ENCODE assay signal across 20 cellular contexts in genomic region chr7:135659159-135659837, GRCh38. TPM values are rescaled to one million over a fixed set of nuclear protein-coding genes. Genes with fewer than 3 reads are reported as not detected.
DNase-seq lines count a peak whose midpoint lies in the region; FAIRE-seq and TF ChIP-seq lines count a peak whose summit lies in the region.
"Had no signal": no experiment of that assay in that cellular context is flagged by ENCODE, and none has a peak within 500 bp of the region (broad histone marks: within the 10 kb centered on the region; RNA-seq: fewer than 3 reads in every experiment).

No MANE protein-coding gene starts in this region.

- H2BK120ac ChIP-seq in H1 (replicated peaks; ENCODE audit: low read depth, low read length), result no peak overlapping the region

- TF ChIP-seq RAD21 in H1 (IDR thresholded peaks at IDR 0.05 in 1 of 2, conservative IDR thresholded peaks at IDR 0.05 in 1 of 2; ENCODE audit: low read depth in 2 of 2, low read length in 2 of 2), result no peak

- peaks cover 21% of the 10 kb centered on the region for H3F3A ChIP-seq in PC-9 (ENCODE audit: insufficient read depth, low read depth)

- no peaks in the 10 kb centered on the region for H4K20me1 ChIP-seq in H1 (replicated peaks in 1 of 2; ENCODE audit: control insufficient read depth in 1 of 2, insufficient read depth in 2 of 2, low read length in 2 of 2)
- H4K20me1 ChIP-seq in osteoblast (ENCODE audit: insufficient read depth, low read length), result no peaks in the 10 kb centered on the region
- H4K20me1 ChIP-seq in PC-9 (ENCODE audit: insufficient read depth), result 0 out of 2 replicates have a peak, but pooled peaks cover under 1% of the 10 kb centered on the region

- no peak overlapping the region for H2AK5ac ChIP-seq in H1 (ENCODE audit: low read depth, low read length)

- FAIRE-seq in H1 (lab: Jason Lieb, UNC), result no peak
- FAIRE-seq: HTR-8/SVneo had no signal

- H3K14ac ChIP-seq in H1 (ENCODE audit: insufficient read length), result no peak overlapping the region

- H3K4me3 ChIP-seq in H1 (ENCODE audit: extremely low read depth in 1 of 4, insufficient read depth in 2 of 4, low read depth in 3 of 4, low read length in 4 of 4) (no peak overlapping the region), osteoblast (ENCODE audit: insufficient read depth, low read length) (no peak overlapping the region), A673 (ENCODE audit: low read depth, low read length, poor library complexity, severe bottlenecking) (no peak overlapping the region), PC-9 (no peak overlapping the region)
- H3K4me3 ChIP-seq: gastrocnemius medialis, neural progenitor cell, right atrium auricular region had no signal

- no peak overlapping the region for H2BK5ac ChIP-seq in H1 (ENCODE audit: low read depth, low read length)

- H3K27ac ChIP-seq in H1 (ENCODE audit: low read depth, low read length), result no peak overlapping the region
- H3K27ac ChIP-seq in osteoblast (ENCODE audit: low read depth, low read length), result no peak overlapping the region
- no peak overlapping the region for H3K27ac ChIP-seq in A673 (ENCODE audit: low read depth, low read length, poor library complexity, severe bottlenecking)
- H3K27ac ChIP-seq in PC-9, result no peak overlapping the region
- H3K27ac ChIP-seq: gastrocnemius medialis, neural progenitor cell, right atrium auricular region had no signal

- H2BK15ac ChIP-seq in H1 (ENCODE audit: low read length), result no peak overlapping the region

- no peaks in the 10 kb centered on the region for H3K9me2 ChIP-seq in PC-9 (ENCODE audit: insufficient read depth)

- no peak overlapping the region for H3K4ac ChIP-seq in H1 (replicated peaks; ENCODE audit: insufficient read length, low read depth, low read length)

- no peak for TF ChIP-seq POLR2A in H1 (IDR thresholded peaks at IDR 0.05; ENCODE audit: control extremely low read depth in 1 of 2, low read depth in 2 of 2, low read length in 2 of 2)

- H3K9me3 ChIP-seq in H1 (ENCODE audit: insufficient read depth in 2 of 2, low read depth in 1 of 2, low read length in 1 of 2), result no peaks in the 10 kb centered on the region
- no peaks in the 10 kb centered on the region for H3K9me3 ChIP-seq in osteoblast (ENCODE audit: low read depth, low read length)
- H3K9me3 ChIP-seq in A673 (ENCODE audit: low read depth, low read length, poor library complexity, severe bottlenecking), result no peaks in the 10 kb centered on the region
- no peaks in the 10 kb centered on the region for H3K9me3 ChIP-seq in PC-9 (ENCODE audit: insufficient read depth, low read depth)
- H3K9me3 ChIP-seq: gastrocnemius medialis, right atrium auricular region had no signal

- H3K4me2 ChIP-seq in H1 (ENCODE audit: insufficient read depth in 1 of 2, low read depth in 2 of 2, low read length in 2 of 2), result no peak overlapping the region
- H3K4me2 ChIP-seq in osteoblast (ENCODE audit: insufficient read depth, low read length), result no peak overlapping the region
- no peak overlapping the region for H3K4me2 ChIP-seq in PC-9
- H3K4me2 ChIP-seq: neural progenitor cell had no signal

- 82% methylated on average over 9 of the region's 9 CpGs; no CpG with 5 or more reads in 1 of the 2 experiments for WGBS in H1 (ENCODE audit: extremely low coverage in 1 of 2, insufficient coverage in 1 of 2, insufficient read length in 1 of 2, insufficient replicate concordance in 2 of 2, low coverage in 1 of 2, low lambda C conversion rate in 2 of 2, missing lambda C conversion rate in 1 of 2), 2 experiments

- H3K23me2 ChIP-seq in H1 (ENCODE audit: low read depth, low read length), result peaks cover 2% of the 10 kb centered on the region; the same call in 1 of the 2 replicates

- H2BK12ac ChIP-seq in H1 (ENCODE audit: low read depth, low read length), result no peak overlapping the region

- no peaks in the 10 kb centered on the region for H3K27me3 ChIP-seq in H1 (replicated peaks in 1 of 4; ENCODE audit: control insufficient read depth in 3 of 4, extremely low read depth in 1 of 4, insufficient read depth in 3 of 4, low read length in 3 of 4)
- no peaks in the 10 kb centered on the region for H3K27me3 ChIP-seq in osteoblast (ENCODE audit: insufficient read depth, low read length)
- no peaks in the 10 kb centered on the region for H3K27me3 ChIP-seq in A673 (replicated peaks; ENCODE audit: insufficient read depth, low read depth, low read length, poor library complexity)
- no peaks in the 10 kb centered on the region for H3K27me3 ChIP-seq in PC-9 (ENCODE audit: insufficient read depth, low read depth)
- H3K27me3 ChIP-seq: gastrocnemius medialis, neural progenitor cell, right atrium auricular region had no signal

- H3K9ac ChIP-seq in H1 (replicated peaks in 1 of 4; ENCODE audit: extremely low read depth in 1 of 4, low read depth in 3 of 4, low read length in 3 of 4), result no peak overlapping the region
- H3K9ac ChIP-seq: neural progenitor cell had no signal

- BruUV-seq in A673 (replicated peaks; lab: Mats Ljungman, UMichigan) (no TSS peak), PC-9 (replicated peaks; lab: Mats Ljungman, UMichigan) (no TSS peak)

- no peak overlapping the region for H4K8ac ChIP-seq in H1 (ENCODE audit: extremely low read depth, insufficient read depth, low read length)

- H3K79me2 ChIP-seq in H1 (ENCODE audit: control insufficient read depth in 1 of 2, insufficient read depth in 2 of 2, low read length in 2 of 2) (peaks cover 0 to 19% of the 10 kb centered on the region in 2 experiments; a peak in 3 of 4 replicates), osteoblast (ENCODE audit: insufficient read depth, low read length) (peaks cover 9% of the 10 kb centered on the region), PC-9 (ENCODE audit: low read depth) (peaks cover 19% of the 10 kb centered on the region)

- POLR2A ChIA-PET in H1 (lab: Charles Lee; ENCODE audit: partially characterized antibody), result interaction anchor here (1.3 to 1.5 kb wide), 2 partner anchors 97 to 101 kb away, joined by 3 read pairs; no protein-coding TSS in a partner anchor
- POLR2A ChIA-PET in A673 (lab: Charles Lee; ENCODE audit: low non-redundant PET), result no interaction called here
- POLR2A ChIA-PET in PC-9 (lab: Charles Lee; ENCODE audit: unreplicated experiment), result no interaction called here

- no peak overlapping the region for H3K56ac ChIP-seq in H1 (replicated peaks; ENCODE audit: insufficient read length, low read depth, low read length)

- TF ChIP-seq CTCF in H1 (IDR thresholded peaks at IDR 0.05; ENCODE audit: control extremely low read depth in 1 of 3, insufficient read depth in 1 of 3, low read depth in 1 of 3, low read length in 3 of 3), result no peak
- no peak for TF ChIP-seq CTCF in osteoblast (IDR thresholded peaks at IDR 0.05; ENCODE audit: extremely low read depth, low read depth, low read length)
- TF ChIP-seq CTCF in A673 (conservative IDR thresholded peaks at IDR 0.05; ENCODE audit: low read depth, low read length), result no peak
- TF ChIP-seq CTCF in PC-9 (conservative IDR thresholded peaks at IDR 0.05), result no peak

- no peaks in the 10 kb centered on the region for H3K79me1 ChIP-seq in H1 (ENCODE audit: low read depth, low read length)

- CTCF ChIA-PET in H1 (lab: Charles Lee; ENCODE audit: partially characterized antibody) (interaction anchor here (0.6 to 5.8 kb wide), 6 partner anchors 13 to 1680 kb away, joined by 3 to 55 read pairs (median 16); no protein-coding TSS in a partner anchor), A673 (lab: Charles Lee) (no interaction called here), PC-9 (lab: Charles Lee) (no interaction called here)

- H3K4me1 ChIP-seq in H1 (replicated peaks in 1 of 4; ENCODE audit: control insufficient read depth in 3 of 4, insufficient read depth in 4 of 4, low read length in 3 of 4) (no peaks in the 10 kb centered on the region; a peak in 2 of 7 replicates), osteoblast (ENCODE audit: insufficient read depth, low read length) (peaks cover 10% of the 10 kb centered on the region), A673 (ENCODE audit: insufficient read depth, low read length, poor library complexity, severe bottlenecking) (peaks cover 10% of the 10 kb centered on the region), PC-9 (replicated peaks; ENCODE audit: insufficient read depth) (peaks cover 10% of the 10 kb centered on the region)
- H3K4me1 ChIP-seq: neural progenitor cell had no signal

- H2AFZ ChIP-seq in H1 (ENCODE audit: low read length), result peak overlapping the region; percentile 13; the same call in 1 of the 2 replicates
- H2AFZ ChIP-seq in osteoblast (ENCODE audit: low read length), result peak overlapping the region; percentile 15
- H2AFZ ChIP-seq in PC-9, result no peak overlapping the region
- H2AFZ ChIP-seq: neural progenitor cell had no signal

- H3K23ac ChIP-seq in H1 (ENCODE audit: insufficient read length), result no peak overlapping the region

- H3K36me3 ChIP-seq in H1 (ENCODE audit: control insufficient read depth in 2 of 4, insufficient read depth in 4 of 4, low read length in 3 of 4) (no peaks in the 10 kb centered on the region), osteoblast (ENCODE audit: insufficient read depth, low read length) (no peaks in the 10 kb centered on the region), A673 (ENCODE audit: insufficient read depth, low read length, poor library complexity, severe bottlenecking) (no peaks in the 10 kb centered on the region), PC-9 (ENCODE audit: low read depth) (no peaks in the 10 kb centered on the region)
- H3K36me3 ChIP-seq: gastrocnemius medialis, neural progenitor cell, right atrium auricular region had no signal

- no peak overlapping the region for H4K5ac ChIP-seq in H1 (ENCODE audit: insufficient read length, low read depth, low read length)

- no peak overlapping the region for H3K18ac ChIP-seq in H1 (ENCODE audit: extremely low read depth, low read length)

- intact Hi-C loops in A673 (cut with micrococcal nuclease; ENCODE audit: unreplicated experiment) (no loop called here), PC-9 (cut with micrococcal nuclease; ENCODE audit: unreplicated experiment) (no loop called here)

- TF ChIP-seq EP300 in H1 (IDR thresholded peaks at IDR 0.05; ENCODE audit: borderline replicate concordance in 1 of 2, low read depth in 2 of 2, low read length in 2 of 2), result no peak

- no peak overlapping the region for H2BK20ac ChIP-seq in H1 (ENCODE audit: low read length)

- no peak overlapping the region for H4K91ac ChIP-seq in H1 (replicated peaks; ENCODE audit: insufficient read length, low read length)

- DNase-seq in NCI-H2081 (lab: John Stamatoyannopoulos, UW) (peak; percentile 38 to 53), NCI-H2081 treated with DMSO at 0.1 percent for 48 hours (lab: John Stamatoyannopoulos, UW) (no peak), NCI-H748 treated with DMSO at 0.1 percent for 48 hours (lab: John Stamatoyannopoulos, UW) (peak; percentile 76), H1 (ENCODE audit: low read depth in 1 of 2, low spot score in 2 of 2) (no peak), osteoblast (ENCODE audit: insufficient read length, low spot score, missing footprints) (no peak), A673 (ENCODE audit: low spot score) (no peak), PC-9 (no peak)
- DNase-seq in activated CD4-positive, alpha-beta T cell treated with anti-CD3 and anti-CD28 coated beads for 48 hours, result no peak
- DNase-seq: activated CD4-positive, alpha-beta T cell treated with anti-CD3 and anti-CD28 coated beads for 1 hour; activated gamma-delta T cell treated with Interleukin-2 at 50 U/mL for 16 hours; CD4-positive, CD25-positive, alpha-beta regulatory T cell; EL; gastrocnemius medialis; H7; MM.1S; NCI-H82; stimulated activated naive CD8-positive, alpha-beta T cell treated with anti-CD3 and anti-CD28 coated beads, Interleukin-15, amount 100 ng/mL, for 72 hours had no signal

RNA-seq across cellular contexts. Expression of gene STMP1, which starts 3.0 kb away (rescaled TPM):
- total RNA-seq in H1 (2021; fragmentation: NEBNext Ultra II Directional; extraction: Animal tissue kit (Norgen Biotek cat#: 25700)), result 36.7 and 36.9 TPM in 2 replicates
- polyA plus RNA-seq in H1 (2011; rRNA removed), result 14.3 and 22.7 TPM in 2 replicates
- 20.7 TPM for polyA plus RNA-seq in H1 (2011; cell fraction: cytosol; rRNA removed)
- 7.9 TPM for polyA plus RNA-seq in H1 (2011; cell fraction: nucleus; rRNA removed)
- 20.4 to 33.0 TPM (median 21.8 TPM) in 4 replicates for polyA plus RNA-seq in H1 (2012, experiment 1 of 2)
- polyA plus RNA-seq in H1 (2012, experiment 2 of 2), result 14.9 TPM
- polyA plus RNA-seq in H1 (2013, experiment 1 of 2), result 35.3 TPM
- polyA plus RNA-seq in H1 (2013, experiment 2 of 2), result 35.1 TPM
- 12.7 and 13.7 TPM in 2 replicates for polyA minus RNA-seq in H1 (2011; rRNA and poly(A)+ RNA removed)
- polyA minus RNA-seq in H1 (2011; cell fraction: cytosol; rRNA and poly(A)+ RNA removed), result 14.7 TPM
- 22.0 TPM for polyA minus RNA-seq in H1 (2011; cell fraction: nucleus; rRNA and poly(A)+ RNA removed)
- total RNA-seq in osteoblast (18.8 and 21.5 TPM in 2 replicates), A673 (2021) (32.1 and 33.4 TPM in 2 replicates), PC-9 (2021) (60.4 and 77.0 TPM in 2 replicates)

Comparison
In these comparisons a context has a peak if more than half of its experiments do, and no peak if none do; other contexts are left out.
1. DNase-seq: peak in NCI-H2081 (2 of 2) and NCI-H748 treated with DMSO at 0.1 percent for 48 hours (single experiment); none in NCI-H2081 treated with DMSO at 0.1 percent for 48 hours (single experiment), H1 (0 of 2), osteoblast (single experiment), A673 (single experiment), PC-9 (0 of 2) and activated CD4-positive, alpha-beta T cell treated with anti-CD3 and anti-CD28 coated beads for 48 hours (single experiment).